8 cellular contexts compared by ENCODE assay signal in the genomic region with DNA sequence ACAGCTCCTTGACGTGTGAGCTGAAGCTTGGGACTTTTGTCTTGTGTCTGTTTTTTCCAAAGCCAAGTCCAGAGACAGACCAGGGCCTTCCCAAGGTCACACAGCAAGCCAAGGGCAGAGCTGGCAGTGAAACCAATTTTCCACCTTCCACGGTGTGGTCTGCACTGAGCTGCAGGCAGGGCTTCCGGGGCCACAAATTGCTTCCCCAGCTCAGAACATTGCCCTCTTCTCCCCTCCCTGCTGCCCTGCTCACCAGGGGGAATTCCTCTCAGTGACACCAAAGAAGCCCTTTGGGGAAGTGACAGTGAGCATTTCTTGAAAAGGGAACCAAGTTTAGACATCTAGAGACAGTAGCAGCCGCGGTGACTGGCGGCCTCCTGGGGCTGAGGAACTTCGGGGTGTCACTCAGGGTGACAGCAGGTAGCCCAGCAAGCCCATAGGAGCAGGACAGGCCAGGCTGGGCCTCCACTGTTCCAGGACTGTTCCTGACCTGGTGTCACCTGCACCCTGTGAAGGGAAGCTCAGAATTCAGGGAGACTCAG. TPM values are rescaled to one million over a fixed set of nuclear protein-coding genes. Genes with fewer than 3 reads are reported as not detected.
DNase-seq lines count a peak whose midpoint lies in the region; ATAC-seq and TF ChIP-seq lines count a peak whose summit lies in the region.

No MANE protein-coding gene starts in this region.

- H3K14ac ChIP-seq in neuronal stem cell (ENCODE audit: low read length): no peak overlapping the region

- H3K27ac ChIP-seq in adrenal gland: peak overlapping the region; percentile 84 to 93 (median 87)
- H3K27ac ChIP-seq in neuronal stem cell (replicated peaks; ENCODE audit: low read length): no peak overlapping the region

- ATAC-seq in GM19043 (IDR thresholded peaks at IDR 0.05; ENCODE audit: low read depth, unreplicated experiment) (peak; percentile 46), HG03108 (IDR thresholded peaks at IDR 0.05; ENCODE audit: unreplicated experiment) (peak; percentile 55)

- no peak overlapping the region for H3K23ac ChIP-seq in neuronal stem cell (ENCODE audit: low read depth, low read length, poor library complexity)

- H3K4me3 Mint-ChIP-seq in T-helper 1 cell treated with Interleukin-12 subunit alpha and Interleukin-12 subunit beta and Interleukin-4 antibody, amounts not matched to agents 30 μg/mL and 1 μg/mL, for 36 hours: peak overlapping the region; percentile 55
- no peak overlapping the region for H3K4me3 Mint-ChIP-seq in endothelial cell (ENCODE audit: unreplicated experiment)

- H4K91ac ChIP-seq in neuronal stem cell (ENCODE audit: low read depth, low read length, poor library complexity): no peak overlapping the region

- TF ChIP-seq CTCF in adrenal gland (IDR thresholded peaks at IDR 0.05) (no peak), endothelial cell (IDR thresholded peaks at IDR 0.05; ENCODE audit: unreplicated experiment) (no peak)

- no peak overlapping the region for H3K4ac ChIP-seq in neuronal stem cell (ENCODE audit: low read length)

- no peaks in the 10 kb centered on the region for H3K36me3 ChIP-seq in adrenal gland (replicated peaks in 1 of 2)
- H3K36me3 ChIP-seq in neuronal stem cell (replicated peaks in 1 of 2; ENCODE audit: control insufficient read depth in 2 of 2, insufficient read depth in 2 of 2, low read length in 2 of 2): no peaks in the 10 kb centered on the region

- H3K9me3 Mint-ChIP-seq in T-helper 1 cell treated with Interleukin-12 subunit alpha and Interleukin-12 subunit beta and Interleukin-4 antibody, amounts not matched to agents 30 μg/mL and 1 μg/mL, for 36 hours: no peaks in the 10 kb centered on the region
- no peaks in the 10 kb centered on the region for H3K9me3 Mint-ChIP-seq in endothelial cell (ENCODE audit: unreplicated experiment)

- H2BK5ac ChIP-seq in neuronal stem cell (ENCODE audit: low read length): peak overlapping the region; percentile 91

- H3K9me3 ChIP-seq in adrenal gland (replicated peaks in 1 of 3) (no peaks in the 10 kb centered on the region), neuronal stem cell (replicated peaks in 1 of 2; ENCODE audit: control insufficient read depth in 2 of 2, insufficient read depth in 1 of 2, low read depth in 1 of 2, low read length in 2 of 2) (no peaks in the 10 kb centered on the region)

- H3K27me3 ChIP-seq in adrenal gland (no peaks in the 10 kb centered on the region), neuronal stem cell (ENCODE audit: control insufficient read depth in 3 of 3, insufficient read depth in 3 of 3, low read depth in 1 of 3, low read length in 3 of 3) (peaks cover 0 to 19% (median 0%) of the 10 kb centered on the region in 3 experiments)

- H2BK15ac ChIP-seq in neuronal stem cell (ENCODE audit: low read length): peak overlapping the region; percentile 3

- H3K4me2 ChIP-seq in neuronal stem cell (ENCODE audit: insufficient read depth, low read length, poor library complexity, severe bottlenecking): no peak overlapping the region

- no peak for TF ChIP-seq POLR2A in adrenal gland (IDR thresholded peaks at IDR 0.05)

- intact Hi-C loops in adrenal gland (cut with DNase I): loop anchor here in 1 of 2 donors (5.0 kb wide), 1 partner anchor 383 kb away; no protein-coding TSS in a partner anchor

- no peak overlapping the region for H4K8ac ChIP-seq in neuronal stem cell (ENCODE audit: low read depth, low read length)

- H3K4me1 ChIP-seq in adrenal gland (replicated peaks in 1 of 2) (peaks cover 38 to 43% of the 10 kb centered on the region in 2 donors), neuronal stem cell (ENCODE audit: control insufficient read depth in 2 of 2, insufficient read depth in 1 of 2, low read depth in 1 of 2, low read length in 2 of 2) (peaks cover 20 to 29% of the 10 kb centered on the region in 2 donors)

- peaks cover 4% of the 10 kb centered on the region for H3K36me3 Mint-ChIP-seq in T-helper 1 cell treated with Interleukin-12 subunit alpha and Interleukin-12 subunit beta and Interleukin-4 antibody, amounts not matched to agents 30 μg/mL and 1 μg/mL, for 36 hours (ENCODE audit: low read depth)
- no peaks in the 10 kb centered on the region for H3K36me3 Mint-ChIP-seq in endothelial cell (ENCODE audit: low read depth, unreplicated experiment)

- peak overlapping the region; percentile 70 for H2AFZ ChIP-seq in neuronal stem cell (ENCODE audit: low read length)

- no peak overlapping the region for H2AK5ac ChIP-seq in neuronal stem cell (ENCODE audit: low read depth, low read length)

- WGBS in adrenal gland, 4 donors: 25 to 41% (median 36%) methylated on average over 2 to 7 of the region's 7 CpGs
- no CpG with 5 or more reads among the region's 7 CpGs for WGBS in neuronal stem cell (ENCODE audit: extremely low coverage in 2 of 2, insufficient read length in 2 of 2, insufficient replicate concordance in 1 of 2), 2 donors

- no peak overlapping the region for H3K18ac ChIP-seq in neuronal stem cell (ENCODE audit: low read length)

- no peak overlapping the region for H2BK12ac ChIP-seq in neuronal stem cell (ENCODE audit: low read length)

- peaks cover 62% of the 10 kb centered on the region for H3K4me1 Mint-ChIP-seq in T-helper 1 cell treated with Interleukin-12 subunit alpha and Interleukin-12 subunit beta and Interleukin-4 antibody, amounts not matched to agents 30 μg/mL and 1 μg/mL, for 36 hours (ENCODE audit: low read depth)
- peaks cover 8% of the 10 kb centered on the region for H3K4me1 Mint-ChIP-seq in endothelial cell (ENCODE audit: unreplicated experiment)

- peak overlapping the region; percentile 93 for H3K27ac Mint-ChIP-seq in T-helper 1 cell treated with Interleukin-12 subunit alpha and Interleukin-12 subunit beta and Interleukin-4 antibody, amounts not matched to agents 30 μg/mL and 1 μg/mL, for 36 hours
- no peak overlapping the region for H3K27ac Mint-ChIP-seq in endothelial cell (ENCODE audit: unreplicated experiment)

- no peak overlapping the region for H2BK120ac ChIP-seq in neuronal stem cell (ENCODE audit: low read depth, low read length)

- DNase-seq in adrenal gland: peak in 6 of 7 donors; percentile 61 to 80 (median 72)
- DNase-seq in neuronal stem cell (ENCODE audit: low spot score): no peak
- no peak for DNase-seq in NCI-H2081 (lab: John Stamatoyannopoulos, UW)
- DNase-seq in islet precursor cell: no peak
- DNase-seq in endothelial cell (ENCODE audit: low spot score): no peak

- H3K9ac ChIP-seq in neuronal stem cell (ENCODE audit: low read depth, low read length, poor library complexity): no peak overlapping the region

- H3K27me3 Mint-ChIP-seq in T-helper 1 cell treated with Interleukin-12 subunit alpha and Interleukin-12 subunit beta and Interleukin-4 antibody, amounts not matched to agents 30 μg/mL and 1 μg/mL, for 36 hours (ENCODE audit: low read depth): no peaks in the 10 kb centered on the region
- peaks cover 2% of the 10 kb centered on the region for H3K27me3 Mint-ChIP-seq in endothelial cell (ENCODE audit: unreplicated experiment)

- no peaks in the 10 kb centered on the region for H3K79me1 ChIP-seq in neuronal stem cell (ENCODE audit: low read depth, low read length)

- H3K4me3 ChIP-seq in adrenal gland (no peak overlapping the region), neuronal stem cell (ENCODE audit: low read length in 2 of 2) (no peak overlapping the region)

RNA-seq across cellular contexts. Expression of a gene that starts 9.2 kb away (rescaled TPM):
- total RNA-seq in adrenal gland: 1 to 10 TPM in 6 of 8 donors, not detected in 2; 1.2 to 4.3 (median 2.7) TPM
- 10 to 100 TPM in 1 of 3 donors, 1 to 10 TPM in 1, under 1 TPM in 1; 0.27 to 11.3 (median 3.6) TPM for polyA plus RNA-seq in adrenal gland
- polyA plus RNA-seq in neuronal stem cell (2013, experiment 1 of 2): 4.1 TPM
- 3.3 TPM for polyA plus RNA-seq in neuronal stem cell (2013, experiment 2 of 2)
- total RNA-seq in endothelial cell (ENCODE audit: unreplicated experiment): not detected

RNA-seq across cellular contexts. Expression of a gene that starts 18.3 kb away (rescaled TPM):
- total RNA-seq in adrenal gland: 1 to 10 TPM in 1 of 8 donors, under 1 TPM in 6, not detected in 1; 0.09 to 1.7 (median 0.57) TPM
- polyA plus RNA-seq in adrenal gland: 1 to 10 TPM in 1 of 3 donors, under 1 TPM in 2; 0.33 to 1.9 (median 0.40) TPM
- polyA plus RNA-seq in neuronal stem cell (2013, experiment 1 of 2): 0.47 TPM
- polyA plus RNA-seq in neuronal stem cell (2013, experiment 2 of 2): 0.50 TPM
- total RNA-seq in endothelial cell (ENCODE audit: unreplicated experiment): 3.8 TPM

Comparison
In these comparisons a context has a peak if more than half of its experiments do, and no peak if none do; other contexts are left out.
1. DNase-seq: peak in adrenal gland (6 of 7); none in neuronal stem cell (single experiment), NCI-H2081 (0 of 2), islet precursor cell (single experiment) and endothelial cell (single experiment).